ENCODE assay signal across 8 cellular contexts in the genomic region with DNA sequence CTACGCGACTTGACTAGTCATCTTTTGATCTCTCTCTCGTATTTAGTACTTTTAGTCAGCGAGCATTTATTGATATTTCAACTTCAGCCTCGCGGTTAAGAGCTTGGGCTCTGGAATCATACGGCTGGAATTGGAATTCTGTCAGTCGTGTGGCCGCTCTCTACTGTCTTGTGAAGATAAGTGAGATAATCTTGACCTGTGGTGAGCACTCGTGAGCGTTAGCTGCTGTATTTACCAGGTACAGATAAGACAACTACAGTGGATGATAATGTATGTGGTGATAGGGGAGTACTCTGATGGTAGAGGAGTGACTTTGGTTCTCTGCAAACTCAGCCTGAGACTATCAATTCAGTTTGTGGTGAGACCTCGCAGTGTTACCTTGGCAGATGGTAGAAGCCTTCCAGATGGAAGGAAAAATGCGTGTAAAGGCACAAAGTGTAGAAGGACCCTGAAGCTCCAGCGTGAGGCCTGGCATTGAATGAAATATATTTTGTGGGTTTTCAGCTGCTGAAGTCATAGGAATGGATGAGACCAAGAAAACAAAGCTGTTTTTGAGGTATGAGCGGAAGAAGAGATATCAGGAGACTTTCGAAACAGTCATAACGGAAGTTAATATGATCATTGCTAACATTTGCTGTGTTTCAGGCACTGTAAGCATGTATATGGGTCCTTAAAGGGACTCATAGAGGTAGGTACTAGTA. TPM values are rescaled to one million over a fixed set of nuclear protein-coding genes. Genes with fewer than 3 reads are reported as not detected.
DNase-seq lines count a peak whose midpoint lies in the region; ATAC-seq and TF ChIP-seq lines count a peak whose summit lies in the region.

No MANE protein-coding gene starts in this region.

- H3K36me3 ChIP-seq in HUES48 (ENCODE audit: control insufficient read depth, insufficient read depth, low read length): peaks cover 13% of the 10 kb centered on the region

- H3K9ac ChIP-seq in HUES48 (ENCODE audit: low read depth, low read length): peak overlapping the region; percentile 89

- peaks cover 48% of the 10 kb centered on the region for H3K4me1 Mint-ChIP-seq in activated CD4-positive, alpha-beta memory T cell treated with anti-CD3 and anti-CD28 coated beads, Interleukin-2, amount 10 ng/mL, durations not matched to agents 7 days and 5 days

- peak; percentile 29 for ATAC-seq in GM21447 (IDR thresholded peaks at IDR 0.05; ENCODE audit: unreplicated experiment)
- no peak for ATAC-seq in foreskin keratinocyte
- ATAC-seq in stimulated activated naive CD8-positive, alpha-beta T cell treated with anti-CD3 and anti-CD28 coated beads, Interleukin-15, Interleukin-2, amounts not matched to agents 100 U/mL and 50 U/mL, for 24 hours: peak; percentile 41

- CTCF ChIA-PET in activated CD4-positive, alpha-beta memory T cell treated with anti-CD3 and anti-CD28 coated beads, Interleukin-2, amount 10 ng/mL, durations not matched to agents 7 days and 5 days (lab: Charles Lee): interaction anchor here (0.5 to 3.0 kb wide), 11 partner anchors 13 to 798 kb away, joined by 3 to 27 read pairs (median 3); partner anchors contain the start of gene DDX10

- TF ChIP-seq CTCF in foreskin keratinocyte (conservative IDR thresholded peaks at IDR 0.05): no peak

- H3K27ac Mint-ChIP-seq in activated CD4-positive, alpha-beta memory T cell treated with anti-CD3 and anti-CD28 coated beads, Interleukin-2, amount 10 ng/mL, durations not matched to agents 7 days and 5 days: no peak overlapping the region

- POLR2A ChIA-PET in activated CD4-positive, alpha-beta memory T cell treated with anti-CD3 and anti-CD28 coated beads, Interleukin-2, amount 10 ng/mL, durations not matched to agents 7 days and 5 days (lab: Charles Lee): interaction anchor here (0.5 to 10.3 kb wide), 26 partner anchors 9 to 441 kb away, joined by 3 to 337 read pairs (median 5); partner anchors contain the start of genes ACAT1, C11orf65, CUL5 and DDX10

- H3K27me3 ChIP-seq in HUES48 (ENCODE audit: control insufficient read depth, insufficient read depth, low read length) (no peaks in the 10 kb centered on the region), foreskin keratinocyte (no peaks in the 10 kb centered on the region)

- DNase-seq in GF-D8 (lab: John Stamatoyannopoulos, UW) (peak; percentile 61), foreskin keratinocyte (no peak), iPS-NIHi7 (ENCODE audit: extremely low spot score) (no peak), NCI-H2081 (lab: John Stamatoyannopoulos, UW) (no peak)
- peak; percentile 48 for DNase-seq in activated CD4-positive, alpha-beta memory T cell treated with anti-CD3 and anti-CD28 coated beads, Interleukin-2, amount 10 ng/mL, durations not matched to agents 7 days and 5 days
- no peak for DNase-seq in stimulated activated naive CD8-positive, alpha-beta T cell treated with anti-CD3 and anti-CD28 coated beads, Interleukin-15, Interleukin-2, amounts not matched to agents 100 U/mL and 50 U/mL, for 24 hours

- H3K36me3 Mint-ChIP-seq in activated CD4-positive, alpha-beta memory T cell treated with anti-CD3 and anti-CD28 coated beads, Interleukin-2, amount 10 ng/mL, durations not matched to agents 7 days and 5 days (ENCODE audit: low read depth): peaks cover 51% of the 10 kb centered on the region

- no peaks in the 10 kb centered on the region for H3K9me3 ChIP-seq in HUES48 (ENCODE audit: control insufficient read depth, insufficient read depth, low read length)

- no peak overlapping the region for H3K4me3 Mint-ChIP-seq in activated CD4-positive, alpha-beta memory T cell treated with anti-CD3 and anti-CD28 coated beads, Interleukin-2, amount 10 ng/mL, durations not matched to agents 7 days and 5 days

- no peaks in the 10 kb centered on the region for H3K9me3 Mint-ChIP-seq in activated CD4-positive, alpha-beta memory T cell treated with anti-CD3 and anti-CD28 coated beads, Interleukin-2, amount 10 ng/mL, durations not matched to agents 7 days and 5 days

- H3K27ac ChIP-seq in HUES48 (ENCODE audit: low read depth, low read length) (peak overlapping the region; percentile 99), foreskin keratinocyte (peak overlapping the region; percentile 41)

- H3K4me1 ChIP-seq in HUES48 (ENCODE audit: control insufficient read depth, insufficient read depth, low read length) (peaks cover 39% of the 10 kb centered on the region), foreskin keratinocyte (peaks cover under 1% of the 10 kb centered on the region)

- no peaks in the 10 kb centered on the region for H3K27me3 Mint-ChIP-seq in activated CD4-positive, alpha-beta memory T cell treated with anti-CD3 and anti-CD28 coated beads, Interleukin-2, amount 10 ng/mL, durations not matched to agents 7 days and 5 days

- H3K4me3 ChIP-seq in HUES48 (ENCODE audit: low read depth, low read length): peak overlapping the region; percentile 87

RNA-seq across cellular contexts. Expression of gene ATM, which starts 0.7 kb away (rescaled TPM):
- total RNA-seq in activated CD4-positive, alpha-beta memory T cell treated with anti-CD3 and anti-CD28 coated beads, Interleukin-2, amount 10 ng/mL, durations not matched to agents 7 days and 5 days: 100 to 1,000 TPM; 130 to 144 TPM
- 21.9 and 24.1 TPM in 2 replicates for total RNA-seq in foreskin keratinocyte
- 4.9 and 6.5 TPM in 2 replicates for polyA plus RNA-seq in foreskin keratinocyte

RNA-seq across cellular contexts. Expression of gene NPAT, which starts 1.2 kb away (rescaled TPM):
- total RNA-seq in activated CD4-positive, alpha-beta memory T cell treated with anti-CD3 and anti-CD28 coated beads, Interleukin-2, amount 10 ng/mL, durations not matched to agents 7 days and 5 days: 10 to 100 TPM; 36.1 to 40.9 TPM
- total RNA-seq in foreskin keratinocyte: 13.8 and 14.8 TPM in 2 replicates
- 2.2 and 2.5 TPM in 2 replicates for polyA plus RNA-seq in foreskin keratinocyte

Comparison
In these comparisons a context has a peak if more than half of its experiments do, and no peak if none do; other contexts are left out.
1. DNase-seq: peak in GF-D8 (single experiment) and activated CD4-positive, alpha-beta memory T cell treated with anti-CD3 and anti-CD28 coated beads, Interleukin-2, amount 10 ng/mL, durations not matched to agents 7 days and 5 days (single experiment); none in foreskin keratinocyte (0 of 2), stimulated activated naive CD8-positive, alpha-beta T cell treated with anti-CD3 and anti-CD28 coated beads, Interleukin-15, Interleukin-2, amounts not matched to agents 100 U/mL and 50 U/mL, for 24 hours (single experiment), iPS-NIHi7 (single experiment) and NCI-H2081 (0 of 2).